Comparison of ENCODE assay signal across 25 cellular contexts in the genomic region with DNA sequence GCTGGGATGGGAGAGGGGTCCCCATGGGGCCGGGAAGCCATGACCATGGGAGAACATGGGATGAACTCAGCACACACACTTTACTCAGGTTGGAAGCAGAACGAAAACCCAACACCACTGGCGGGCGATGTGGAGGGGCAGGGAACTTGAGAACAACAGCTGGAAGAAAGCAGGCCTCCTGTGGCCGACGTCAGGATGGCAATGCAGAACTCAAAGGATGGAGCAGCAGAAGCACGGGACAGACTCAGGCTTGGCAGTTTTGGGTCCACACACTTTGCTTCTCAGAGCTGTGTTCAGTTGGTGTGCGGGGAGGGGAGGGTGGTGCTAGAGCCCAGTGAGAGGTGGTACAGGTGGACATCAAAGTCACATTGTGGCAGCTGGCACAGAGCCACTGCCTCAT.
DNase-seq lines count a peak whose midpoint lies in the region; ATAC-seq, FAIRE-seq and TF ChIP-seq lines count a peak whose summit lies in the region.
"Had no signal": no experiment of that assay in that cellular context is flagged by ENCODE, and none has a peak within 500 bp of the region (broad histone marks: within the 10 kb centered on the region; RNA-seq: fewer than 3 reads in every experiment).

No MANE protein-coding gene starts in this region.

- no peak overlapping the region for H3K4ac ChIP-seq in H1 (replicated peaks; ENCODE audit: insufficient read length, low read depth, low read length)

- no peak overlapping the region for H2AK5ac ChIP-seq in H1 (ENCODE audit: low read depth, low read length)

- no peaks in the 10 kb centered on the region for H3K27me3 ChIP-seq in GM23338 (ENCODE audit: insufficient read depth)
- H3K27me3 ChIP-seq in H1 (replicated peaks in 1 of 4; ENCODE audit: control insufficient read depth in 3 of 4, extremely low read depth in 1 of 4, insufficient read depth in 3 of 4, low read length in 3 of 4), result no peaks in the 10 kb centered on the region
- H3K27me3 ChIP-seq in osteoblast (ENCODE audit: insufficient read depth, low read length), result no peaks in the 10 kb centered on the region
- H3K27me3 ChIP-seq: BLaER1, SJSA1 had no signal

- H3K36me3 ChIP-seq in GM23338 (ENCODE audit: insufficient read depth), result no peaks in the 10 kb centered on the region
- peaks cover 2 to 24% (median 11%) of the 10 kb centered on the region in 4 experiments; a peak in 5 of 8 replicates for H3K36me3 ChIP-seq in H1 (ENCODE audit: control insufficient read depth in 2 of 4, insufficient read depth in 4 of 4, low read length in 3 of 4)
- H3K36me3 ChIP-seq in osteoblast (ENCODE audit: insufficient read depth, low read length), result no peaks in the 10 kb centered on the region
- H3K36me3 ChIP-seq: BLaER1, SJSA1 had no signal

- H3K79me2 ChIP-seq in GM23338 (replicated peaks; ENCODE audit: insufficient read depth) (no peaks in the 10 kb centered on the region), H1 (ENCODE audit: control insufficient read depth in 1 of 2, insufficient read depth in 2 of 2, low read length in 2 of 2) (no peaks in the 10 kb centered on the region), osteoblast (ENCODE audit: insufficient read depth, low read length) (no peaks in the 10 kb centered on the region)

- H4K91ac ChIP-seq in H1 (replicated peaks; ENCODE audit: insufficient read length, low read length), result no peak overlapping the region

- H2AFZ ChIP-seq in GM23338 (no peak overlapping the region), H1 (ENCODE audit: low read length) (no peak overlapping the region), osteoblast (ENCODE audit: low read length) (no peak overlapping the region)

- H4K20me1 ChIP-seq in GM23338 (replicated peaks; ENCODE audit: insufficient read depth) (no peaks in the 10 kb centered on the region; the same call in 1 of the 2 replicates), H1 (replicated peaks in 1 of 2; ENCODE audit: control insufficient read depth in 1 of 2, insufficient read depth in 2 of 2, low read length in 2 of 2) (peaks cover 4 to 22% of the 10 kb centered on the region in 2 experiments), osteoblast (ENCODE audit: insufficient read depth, low read length) (peaks cover 7% of the 10 kb centered on the region)

- H3K18ac ChIP-seq in H1 (ENCODE audit: extremely low read depth, low read length), result no peak overlapping the region

- no peak overlapping the region for H2BK20ac ChIP-seq in H1 (ENCODE audit: low read length)

- peaks cover 14% of the 10 kb centered on the region for H3K4me1 ChIP-seq in GM23338 (ENCODE audit: insufficient read depth)
- H3K4me1 ChIP-seq in H1 (replicated peaks in 1 of 4; ENCODE audit: control insufficient read depth in 3 of 4, insufficient read depth in 4 of 4, low read length in 3 of 4), result peaks cover 0 to 10% (median 3%) of the 10 kb centered on the region in 4 experiments; a peak in 5 of 7 replicates
- H3K4me1 ChIP-seq in osteoblast (ENCODE audit: insufficient read depth, low read length), result no peaks in the 10 kb centered on the region
- H3K4me1 ChIP-seq: SJSA1 had no signal

- no peak overlapping the region for H3K23ac ChIP-seq in H1 (ENCODE audit: insufficient read length)

- TF ChIP-seq CTCF in GM23338 (conservative IDR thresholded peaks at IDR 0.05; ENCODE audit: low read depth in 2 of 2), result peak in 1 of 2 experiments; percentile 13; a peak in 1 of 4 replicates
- peak in 2 of 3 experiments; percentile 39 to 45; a peak in 3 of 4 replicates for TF ChIP-seq CTCF in H1 (IDR thresholded peaks at IDR 0.05; ENCODE audit: control extremely low read depth in 1 of 3, insufficient read depth in 1 of 3, low read depth in 1 of 3, low read length in 3 of 3)
- TF ChIP-seq CTCF in osteoblast (IDR thresholded peaks at IDR 0.05; ENCODE audit: extremely low read depth, low read depth, low read length), result no peak
- TF ChIP-seq CTCF in omental fat pad (IDR thresholded peaks at IDR 0.05), result no peak

- H3K27ac Mint-ChIP-seq in GM23338, result no peak overlapping the region
- no peak overlapping the region for H3K27ac Mint-ChIP-seq in activated CD4-positive, alpha-beta memory T cell treated with anti-CD3 and anti-CD28 coated beads, Interleukin-2, amount 10 ng/mL, durations not matched to agents 7 days and 5 days
- H3K27ac Mint-ChIP-seq: CD4-positive, alpha-beta T cell; HFFc6 had no signal

- H3K23me2 ChIP-seq in H1 (ENCODE audit: low read depth, low read length), result no peaks in the 10 kb centered on the region

- H2BK5ac ChIP-seq in H1 (ENCODE audit: low read depth, low read length), result no peak overlapping the region

- no peak overlapping the region for H3K4me3 ChIP-seq in GM23338
- H3K4me3 ChIP-seq in H1 (ENCODE audit: extremely low read depth in 1 of 4, insufficient read depth in 2 of 4, low read depth in 3 of 4, low read length in 4 of 4), result no peak overlapping the region
- no peak overlapping the region for H3K4me3 ChIP-seq in osteoblast (ENCODE audit: insufficient read depth, low read length)
- H3K4me3 ChIP-seq: BLaER1, GM12878, K562, SJSA1 had no signal

- H3K56ac ChIP-seq in H1 (replicated peaks; ENCODE audit: insufficient read length, low read depth, low read length), result no peak overlapping the region

- H2BK12ac ChIP-seq in H1 (ENCODE audit: low read depth, low read length), result no peak overlapping the region

- TF ChIP-seq POLR2A in H1 (IDR thresholded peaks at IDR 0.05; ENCODE audit: control extremely low read depth in 1 of 2, low read depth in 2 of 2, low read length in 2 of 2), result no peak

- H3K9me3 ChIP-seq in H1 (ENCODE audit: insufficient read depth in 2 of 2, low read depth in 1 of 2, low read length in 1 of 2), result no peaks in the 10 kb centered on the region
- H3K9me3 ChIP-seq in osteoblast (ENCODE audit: low read depth, low read length), result no peaks in the 10 kb centered on the region
- H3K9me3 ChIP-seq: BLaER1, SJSA1 had no signal

- no peak overlapping the region for H4K8ac ChIP-seq in H1 (ENCODE audit: extremely low read depth, insufficient read depth, low read length)

- peak; percentile 31 for DNase-seq in D341Med (ENCODE audit: low spot score)
- DNase-seq in GM23338 (ENCODE audit: low spot score), result peak; percentile 48
- DNase-seq in H1 (ENCODE audit: low read depth in 1 of 2, low spot score in 2 of 2), result peak in 1 of 2 experiments; percentile 48
- DNase-seq in mesenteric fat pad (ENCODE audit: low spot score), result peak; percentile 79
- no peak for DNase-seq in osteoblast (ENCODE audit: insufficient read length, low spot score, missing footprints)
- DNase-seq in activated CD4-positive, alpha-beta memory T cell treated with anti-CD3 and anti-CD28 coated beads, Interleukin-2, amount 10 ng/mL, durations not matched to agents 7 days and 5 days, result no peak
- no peak for DNase-seq in omental fat pad (ENCODE audit: low spot score)
- DNase-seq: CD4-positive, alpha-beta T cell; COR-L47; DMS 273 treated with DMSO at 0.1 percent for 48 hours; DMS79 treated with DMSO at 0.1 percent for 48 hours; HFFc6; NCI-H1105; NCI-H146; NCI-H2029; NCI-H2227 treated with DMSO at 0.1 percent for 48 hours; NCI-H510A; NCI-H748 treated with DMSO at 0.1 percent for 48 hours; NK-92 treated with Interleukin-12 subunit alpha and Interleukin-12 subunit beta, amount 100 ng/mL, for 24 hours had no signal

- H2BK15ac ChIP-seq in H1 (ENCODE audit: low read length), result no peak overlapping the region

- no peak overlapping the region for H3K14ac ChIP-seq in H1 (ENCODE audit: insufficient read length)

- H3K4me2 ChIP-seq in GM23338 (no peak overlapping the region), H1 (ENCODE audit: insufficient read depth in 1 of 2, low read depth in 2 of 2, low read length in 2 of 2) (no peak overlapping the region), osteoblast (ENCODE audit: insufficient read depth, low read length) (no peak overlapping the region)
- H3K4me2 ChIP-seq: BLaER1 had no signal

- CTCF ChIA-PET in H1 (lab: Charles Lee; ENCODE audit: partially characterized antibody), result interaction anchor here (0.6 to 4.0 kb wide), 17 partner anchors 8 to 264 kb away, joined by 3 to 15 read pairs (median 4); no protein-coding TSS in a partner anchor
- CTCF ChIA-PET in activated CD4-positive, alpha-beta memory T cell treated with anti-CD3 and anti-CD28 coated beads, Interleukin-2, amount 10 ng/mL, durations not matched to agents 7 days and 5 days (lab: Charles Lee), result interaction anchor here (0.5 kb wide), 1 partner anchor 1735 kb away, joined by 4 read pairs; no protein-coding TSS in a partner anchor

- 86% methylated on average over 8 of the region's 8 CpGs; no CpG with 5 or more reads in 1 of the 2 experiments for WGBS in H1 (ENCODE audit: extremely low coverage in 1 of 2, insufficient coverage in 1 of 2, insufficient read length in 1 of 2, insufficient replicate concordance in 2 of 2, low coverage in 1 of 2, low lambda C conversion rate in 2 of 2, missing lambda C conversion rate in 1 of 2), 2 experiments

- no peaks in the 10 kb centered on the region for H3K9me2 ChIP-seq in GM23338 (ENCODE audit: insufficient read depth)

- ATAC-seq in GM23338 (peak; percentile 17), omental fat pad (ENCODE audit: low FRiP score) (no peak)
- ATAC-seq: GM12878, HepG2, K562, Panc1 had no signal

- no peak overlapping the region for H4K5ac ChIP-seq in H1 (ENCODE audit: insufficient read length, low read depth, low read length)

- TF ChIP-seq RAD21 in H1 (IDR thresholded peaks at IDR 0.05 in 1 of 2, conservative IDR thresholded peaks at IDR 0.05 in 1 of 2; ENCODE audit: low read depth in 2 of 2, low read length in 2 of 2), result peak; percentile 22 to 30; a peak in 2 of 4 replicates

- no peak for FAIRE-seq in H1 (lab: Jason Lieb, UNC)
- FAIRE-seq: GM12878, HepG2, K562 had no signal

- H3K27ac ChIP-seq in GM23338 (ENCODE audit: low read depth), result no peak overlapping the region
- H3K27ac ChIP-seq in H1 (ENCODE audit: low read depth, low read length), result no peak overlapping the region
- H3K27ac ChIP-seq in osteoblast (ENCODE audit: low read depth, low read length), result no peak overlapping the region
- H3K27ac ChIP-seq: BLaER1, SJSA1 had no signal

- peaks cover 5% of the 10 kb centered on the region for H3K27me3 Mint-ChIP-seq in GM23338 (ENCODE audit: insufficient read depth, low read depth, poor library complexity)
- H3K27me3 Mint-ChIP-seq in activated CD4-positive, alpha-beta memory T cell treated with anti-CD3 and anti-CD28 coated beads, Interleukin-2, amount 10 ng/mL, durations not matched to agents 7 days and 5 days, result no peaks in the 10 kb centered on the region
- H3K27me3 Mint-ChIP-seq: CD4-positive, alpha-beta T cell had no signal

- POLR2A ChIA-PET in H1 (lab: Charles Lee; ENCODE audit: partially characterized antibody), result interaction anchor here (0.6 to 2.8 kb wide), 4 partner anchors 10 to 84 kb away, joined by 3 to 11 read pairs (median 6); no protein-coding TSS in a partner anchor
- POLR2A ChIA-PET in activated CD4-positive, alpha-beta memory T cell treated with anti-CD3 and anti-CD28 coated beads, Interleukin-2, amount 10 ng/mL, durations not matched to agents 7 days and 5 days (lab: Charles Lee), result no interaction called here

- peaks cover 16% of the 10 kb centered on the region for H3K4me1 Mint-ChIP-seq in GM23338
- H3K4me1 Mint-ChIP-seq in activated CD4-positive, alpha-beta memory T cell treated with anti-CD3 and anti-CD28 coated beads, Interleukin-2, amount 10 ng/mL, durations not matched to agents 7 days and 5 days, result no peaks in the 10 kb centered on the region

- no peak overlapping the region for H2BK120ac ChIP-seq in H1 (replicated peaks; ENCODE audit: low read depth, low read length)

- no peaks in the 10 kb centered on the region for H3F3A ChIP-seq in GM23338 (replicated peaks; ENCODE audit: low read depth)

- H3K36me3 Mint-ChIP-seq in GM23338 (ENCODE audit: low read depth), result peaks cover 8% of the 10 kb centered on the region; the same call in 2 of the 3 replicates
- no peaks in the 10 kb centered on the region for H3K36me3 Mint-ChIP-seq in activated CD4-positive, alpha-beta memory T cell treated with anti-CD3 and anti-CD28 coated beads, Interleukin-2, amount 10 ng/mL, durations not matched to agents 7 days and 5 days (ENCODE audit: low read depth)

- no peak overlapping the region for H3K9ac ChIP-seq in H1 (replicated peaks in 1 of 4; ENCODE audit: extremely low read depth in 1 of 4, low read depth in 3 of 4, low read length in 3 of 4)
- H3K9ac ChIP-seq: BLaER1 had no signal

- H3K4me3 Mint-ChIP-seq in GM23338, result no peak overlapping the region
- H3K4me3 Mint-ChIP-seq in activated CD4-positive, alpha-beta memory T cell treated with anti-CD3 and anti-CD28 coated beads, Interleukin-2, amount 10 ng/mL, durations not matched to agents 7 days and 5 days, result no peak overlapping the region
- H3K4me3 Mint-ChIP-seq: CD4-positive, alpha-beta T cell; HFFc6 had no signal

- peaks cover 2% of the 10 kb centered on the region; the same call in 1 of the 3 replicates for H3K9me3 Mint-ChIP-seq in GM23338
- no peaks in the 10 kb centered on the region for H3K9me3 Mint-ChIP-seq in activated CD4-positive, alpha-beta memory T cell treated with anti-CD3 and anti-CD28 coated beads, Interleukin-2, amount 10 ng/mL, durations not matched to agents 7 days and 5 days
- H3K9me3 Mint-ChIP-seq: CD4-positive, alpha-beta T cell; HFFc6 had no signal

- no peaks in the 10 kb centered on the region for H3K79me1 ChIP-seq in H1 (ENCODE audit: low read depth, low read length)

- TF ChIP-seq EP300 in H1 (IDR thresholded peaks at IDR 0.05; ENCODE audit: borderline replicate concordance in 1 of 2, low read depth in 2 of 2, low read length in 2 of 2), result no peak

Comparison
In these comparisons a context has a peak if more than half of its experiments do, and no peak if none do; other contexts are left out.
1. DNase-seq: peak in D341Med (single experiment), GM23338 (single experiment) and mesenteric fat pad (single experiment); none in osteoblast (single experiment), activated CD4-positive, alpha-beta memory T cell treated with anti-CD3 and anti-CD28 coated beads, Interleukin-2, amount 10 ng/mL, durations not matched to agents 7 days and 5 days (single experiment) and omental fat pad (single experiment).
2. CTCF ChIP-seq: peak in H1 (2 of 3); none in osteoblast (single experiment) and omental fat pad (0 of 3).